ENCODE assay signal across 12 cellular contexts in the genomic region with DNA sequence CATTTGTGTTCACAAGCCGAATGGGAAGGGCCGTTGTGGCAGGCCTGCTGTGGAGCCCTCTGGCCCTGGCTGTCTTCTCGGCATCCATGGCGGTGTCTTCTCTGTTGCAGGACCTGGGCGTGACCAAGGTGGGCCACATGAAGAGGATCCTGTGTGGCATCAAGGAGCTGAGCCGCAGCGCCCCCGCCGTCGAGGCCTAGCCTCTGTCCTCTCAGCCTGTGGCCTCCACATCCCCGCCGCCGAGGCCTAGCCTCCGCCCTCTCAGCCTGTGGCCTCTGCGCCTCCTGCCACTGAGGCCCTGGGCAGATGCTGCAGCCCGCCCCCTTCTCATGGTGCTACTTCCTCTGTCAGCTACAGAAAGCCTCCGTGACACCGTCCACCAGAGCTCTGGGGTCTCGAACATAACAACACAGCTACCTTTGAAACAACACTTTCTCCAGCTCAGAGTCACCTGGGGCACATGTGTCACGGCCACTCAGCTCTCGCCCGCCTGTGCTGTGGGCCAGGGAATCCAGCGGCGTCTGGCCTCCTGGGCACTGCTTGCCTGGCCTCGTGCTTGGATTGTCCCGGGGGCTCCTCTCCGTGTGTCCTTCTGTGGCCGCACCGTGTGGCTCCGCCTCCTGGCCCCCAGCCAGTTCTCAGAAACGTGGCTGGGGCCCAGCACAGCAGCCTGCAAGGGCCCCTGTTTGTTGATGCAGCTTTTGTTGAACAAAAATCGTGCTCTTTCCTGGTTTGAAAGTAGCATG.
DNase-seq lines count a peak whose midpoint lies in the region; TF ChIP-seq lines count a peak whose summit lies in the region.
"Had no signal": no experiment of that assay in that cellular context is flagged by ENCODE, and none has a peak within 500 bp of the region (broad histone marks: within the 10 kb centered on the region; RNA-seq: fewer than 3 reads in every experiment).

No MANE protein-coding gene starts in this region.

- H3K27me3 ChIP-seq in rectal smooth muscle tissue (ENCODE audit: control insufficient read depth, insufficient read depth, low read length) = no peaks in the 10 kb centered on the region
- no peaks in the 10 kb centered on the region for H3K27me3 ChIP-seq in H7 (ENCODE audit: control insufficient read depth, insufficient read depth, low read length)
- no peaks in the 10 kb centered on the region for H3K27me3 ChIP-seq in effector memory CD4-positive, alpha-beta T cell (replicated peaks; ENCODE audit: control insufficient read depth, insufficient read depth, low read length, poor library complexity, severe bottlenecking)

- CTCF ChIA-PET in HEK293 (lab: Yijun Ruan, JAX) = no interaction called here
- CTCF ChIA-PET in GM10248 (lab: Yijun Ruan, JAX) = no interaction called here

- H3K9ac ChIP-seq in rectal smooth muscle tissue (ENCODE audit: low read length) = peak overlapping the region; percentile 37

- no peak overlapping the region for H3K27ac ChIP-seq in HEK293 (ENCODE audit: extremely low read depth, low read depth, low read length)
- peak overlapping the region; percentile 89 for H3K27ac ChIP-seq in angular gyrus (ENCODE audit: low read depth, low read length)
- peak overlapping the region; percentile 75 for H3K27ac ChIP-seq in rectal smooth muscle tissue (ENCODE audit: low read depth, low read length)
- no peak overlapping the region for H3K27ac ChIP-seq in effector memory CD4-positive, alpha-beta T cell (ENCODE audit: insufficient read depth, low read length, poor library complexity, severe bottlenecking)

- POLR2A ChIA-PET in HEK293 (lab: Yijun Ruan, JAX) (no interaction called here), GM10248 (lab: Yijun Ruan, JAX) (no interaction called here)

- H3K4me1 ChIP-seq in HEK293 (ENCODE audit: control insufficient read depth, insufficient read depth, low read length) (no peaks in the 10 kb centered on the region), rectal smooth muscle tissue (ENCODE audit: control insufficient read depth, insufficient read depth, low read length) (peaks cover 11% of the 10 kb centered on the region)
- no peaks in the 10 kb centered on the region for H3K4me1 ChIP-seq in effector memory CD4-positive, alpha-beta T cell (ENCODE audit: control insufficient read depth, insufficient read depth, low read length, poor library complexity, severe bottlenecking)
- H3K4me1 ChIP-seq: HAP-1 had no signal

- H3K36me3 ChIP-seq in HEK293 (ENCODE audit: control insufficient read depth in 2 of 2, insufficient read depth in 1 of 2, low read length in 2 of 2) (peaks cover 0 to 60% of the 10 kb centered on the region in 2 experiments; a peak in 2 of 3 replicates), rectal smooth muscle tissue (ENCODE audit: control insufficient read depth, insufficient read depth, low read length) (peaks cover 26% of the 10 kb centered on the region), H7 (replicated peaks; ENCODE audit: control insufficient read depth, insufficient read depth, low read length) (no peaks in the 10 kb centered on the region; the same call in 1 of the 2 replicates)
- peaks cover 58% of the 10 kb centered on the region for H3K36me3 ChIP-seq in effector memory CD4-positive, alpha-beta T cell (ENCODE audit: control insufficient read depth, insufficient read depth, low read length)

- no peak overlapping the region for H3K4me3 ChIP-seq in HEK293 (ENCODE audit: low read depth, low read length)
- no peak overlapping the region for H3K4me3 ChIP-seq in rectal smooth muscle tissue (ENCODE audit: low read length)
- H3K4me3 ChIP-seq in H7 (ENCODE audit: insufficient read depth, low read depth, low read length) = no peak overlapping the region
- no peak overlapping the region for H3K4me3 ChIP-seq in effector memory CD4-positive, alpha-beta T cell (ENCODE audit: insufficient read depth, low read depth, low read length, poor library complexity, severe bottlenecking)
- H3K4me3 ChIP-seq: HAP-1 had no signal

- no peaks in the 10 kb centered on the region for H3K9me3 ChIP-seq in HEK293 (ENCODE audit: control insufficient read depth, insufficient read depth, low read depth, low read length)
- no peaks in the 10 kb centered on the region for H3K9me3 ChIP-seq in effector memory CD4-positive, alpha-beta T cell (ENCODE audit: control insufficient read depth, low read length)
- H3K9me3 ChIP-seq: HAP-1 had no signal

- no peak for TF ChIP-seq CTCF in HEK293 (tag by site-specific recombination; IDR thresholded peaks at IDR 0.05)
- no peak for TF ChIP-seq CTCF in GM10248 (IDR thresholded peaks at IDR 0.05; ENCODE audit: control extremely low read depth, extremely low read depth, low read depth, missing control alignments)

- DNase-seq in hypothalamus (lab: John Stamatoyannopoulos, UW) = peak in 36 of 51 donors; percentile 44 to 81 (median 65)
- no peak for DNase-seq in H7
- DNase-seq in stimulated activated naive CD4-positive, alpha-beta T cell (lab: John Stamatoyannopoulos, UW) = no peak
- DNase-seq in effector memory CD4-positive, alpha-beta T cell = no peak
- no peak for DNase-seq in GM10248 (ENCODE audit: extremely low spot score)
- DNase-seq: CD4-positive, CD25-positive, alpha-beta regulatory T cell; naive thymus-derived CD4-positive, alpha-beta T cell; stimulated activated CD4-positive, alpha-beta T cell treated with anti-CD3 and anti-CD28 coated beads, Interleukin-4, amount 100 ng/mL, for 4 hours had no signal

TF ChIP-seq in HEK293, 187 proteins besides CTCF, POLR2A, EP300 and RAD21:
- no peak for TF ChIP-seq HOXA7 (CRISPR knock-in tag; IDR thresholded peaks at IDR 0.05; ENCODE audit: borderline replicate concordance)
- TF ChIP-seq, protein P1, sequence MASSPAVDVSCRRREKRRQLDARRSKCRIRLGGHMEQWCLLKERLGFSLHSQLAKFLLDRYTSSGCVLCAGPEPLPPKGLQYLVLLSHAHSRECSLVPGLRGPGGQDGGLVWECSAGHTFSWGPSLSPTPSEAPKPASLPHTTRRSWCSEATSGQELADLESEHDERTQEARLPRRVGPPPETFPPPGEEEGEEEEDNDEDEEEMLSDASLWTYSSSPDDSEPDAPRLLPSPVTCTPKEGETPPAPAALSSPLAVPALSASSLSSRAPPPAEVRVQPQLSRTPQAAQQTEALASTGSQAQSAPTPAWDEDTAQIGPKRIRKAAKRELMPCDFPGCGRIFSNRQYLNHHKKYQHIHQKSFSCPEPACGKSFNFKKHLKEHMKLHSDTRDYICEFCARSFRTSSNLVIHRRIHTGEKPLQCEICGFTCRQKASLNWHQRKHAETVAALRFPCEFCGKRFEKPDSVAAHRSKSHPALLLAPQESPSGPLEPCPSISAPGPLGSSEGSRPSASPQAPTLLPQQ (tag by site-specific recombination; IDR thresholded peaks at IDR 0.05) = 0 out of 2 replicates have a peak, but pooled peaks have one; percentile 21
- TF ChIP-seq, protein P2, sequence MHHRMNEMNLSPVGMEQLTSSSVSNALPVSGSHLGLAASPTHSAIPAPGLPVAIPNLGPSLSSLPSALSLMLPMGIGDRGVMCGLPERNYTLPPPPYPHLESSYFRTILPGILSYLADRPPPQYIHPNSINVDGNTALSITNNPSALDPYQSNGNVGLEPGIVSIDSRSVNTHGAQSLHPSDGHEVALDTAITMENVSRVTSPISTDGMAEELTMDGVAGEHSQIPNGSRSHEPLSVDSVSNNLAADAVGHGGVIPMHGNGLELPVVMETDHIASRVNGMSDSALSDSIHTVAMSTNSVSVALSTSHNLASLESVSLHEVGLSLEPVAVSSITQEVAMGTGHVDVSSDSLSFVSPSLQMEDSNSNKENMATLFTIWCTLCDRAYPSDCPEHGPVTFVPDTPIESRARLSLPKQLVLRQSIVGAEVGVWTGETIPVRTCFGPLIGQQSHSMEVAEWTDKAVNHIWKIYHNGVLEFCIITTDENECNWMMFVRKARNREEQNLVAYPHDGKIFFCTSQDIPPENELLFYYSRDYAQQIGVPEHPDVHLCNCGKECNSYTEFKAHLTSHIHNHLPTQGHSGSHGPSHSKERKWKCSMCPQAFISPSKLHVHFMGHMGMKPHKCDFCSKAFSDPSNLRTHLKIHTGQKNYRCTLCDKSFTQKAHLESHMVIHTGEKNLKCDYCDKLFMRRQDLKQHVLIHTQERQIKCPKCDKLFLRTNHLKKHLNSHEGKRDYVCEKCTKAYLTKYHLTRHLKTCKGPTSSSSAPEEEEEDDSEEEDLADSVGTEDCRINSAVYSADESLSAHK (tag by site-specific recombination; IDR thresholded peaks at IDR 0.05) = no peak

Comparison
In these comparisons a context has a peak if more than half of its experiments do, and no peak if none do; other contexts are left out.
1. H3K27ac ChIP-seq: peak in angular gyrus (single experiment) and rectal smooth muscle tissue (single experiment); none in HEK293 (single experiment) and effector memory CD4-positive, alpha-beta T cell (single experiment).
2. DNase-seq: peak in hypothalamus (36 of 51); none in H7 (single experiment), stimulated activated naive CD4-positive, alpha-beta T cell (0 of 6), effector memory CD4-positive, alpha-beta T cell (0 of 3) and GM10248 (single experiment).